ENCODE assay signal across 1 cellular context in the genomic region with DNA sequence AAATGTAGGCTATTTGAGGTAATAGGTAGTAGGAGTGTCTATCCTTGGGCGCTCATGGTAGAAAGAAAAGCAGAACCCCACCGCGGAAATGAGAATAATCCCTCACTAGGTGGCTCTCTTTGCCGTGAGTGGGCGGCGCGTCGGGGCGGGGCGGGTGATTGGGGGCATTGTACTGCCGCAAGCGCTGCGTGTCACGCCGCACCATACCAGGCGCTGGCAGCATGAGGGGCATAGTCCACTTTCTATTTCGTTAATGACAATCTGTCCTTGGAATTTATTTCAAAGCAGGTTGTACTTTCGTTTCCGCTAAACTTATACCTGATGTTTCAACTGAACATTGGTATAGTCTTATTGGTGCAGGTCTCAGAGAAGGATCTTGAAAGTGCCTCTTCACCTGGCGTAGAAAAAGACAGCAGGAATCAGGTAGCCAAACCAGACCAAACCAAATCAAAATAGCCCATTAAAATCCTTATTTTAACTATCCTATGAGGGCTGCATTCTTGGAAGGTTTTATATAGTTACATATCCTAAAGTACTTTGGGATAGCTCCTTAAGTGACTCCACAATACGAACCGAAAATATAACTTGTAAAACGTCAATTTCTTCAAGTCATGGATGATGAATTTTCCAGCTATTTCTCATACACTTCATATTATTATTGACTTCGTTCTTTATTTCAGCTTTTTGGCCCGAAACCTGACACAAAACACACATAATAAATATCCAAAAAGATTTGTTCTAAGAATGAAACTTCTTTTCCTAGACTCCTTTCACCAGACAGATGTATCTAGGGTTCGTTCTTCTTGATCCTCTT.
TF ChIP-seq lines count a peak whose summit lies in the region.

No MANE protein-coding gene starts in this region.

TF ChIP-seq in K562, 482 proteins besides CTCF, POLR2A, EP300 and RAD21 (continued from another document and continues in another):
- TF ChIP-seq, protein P1, sequence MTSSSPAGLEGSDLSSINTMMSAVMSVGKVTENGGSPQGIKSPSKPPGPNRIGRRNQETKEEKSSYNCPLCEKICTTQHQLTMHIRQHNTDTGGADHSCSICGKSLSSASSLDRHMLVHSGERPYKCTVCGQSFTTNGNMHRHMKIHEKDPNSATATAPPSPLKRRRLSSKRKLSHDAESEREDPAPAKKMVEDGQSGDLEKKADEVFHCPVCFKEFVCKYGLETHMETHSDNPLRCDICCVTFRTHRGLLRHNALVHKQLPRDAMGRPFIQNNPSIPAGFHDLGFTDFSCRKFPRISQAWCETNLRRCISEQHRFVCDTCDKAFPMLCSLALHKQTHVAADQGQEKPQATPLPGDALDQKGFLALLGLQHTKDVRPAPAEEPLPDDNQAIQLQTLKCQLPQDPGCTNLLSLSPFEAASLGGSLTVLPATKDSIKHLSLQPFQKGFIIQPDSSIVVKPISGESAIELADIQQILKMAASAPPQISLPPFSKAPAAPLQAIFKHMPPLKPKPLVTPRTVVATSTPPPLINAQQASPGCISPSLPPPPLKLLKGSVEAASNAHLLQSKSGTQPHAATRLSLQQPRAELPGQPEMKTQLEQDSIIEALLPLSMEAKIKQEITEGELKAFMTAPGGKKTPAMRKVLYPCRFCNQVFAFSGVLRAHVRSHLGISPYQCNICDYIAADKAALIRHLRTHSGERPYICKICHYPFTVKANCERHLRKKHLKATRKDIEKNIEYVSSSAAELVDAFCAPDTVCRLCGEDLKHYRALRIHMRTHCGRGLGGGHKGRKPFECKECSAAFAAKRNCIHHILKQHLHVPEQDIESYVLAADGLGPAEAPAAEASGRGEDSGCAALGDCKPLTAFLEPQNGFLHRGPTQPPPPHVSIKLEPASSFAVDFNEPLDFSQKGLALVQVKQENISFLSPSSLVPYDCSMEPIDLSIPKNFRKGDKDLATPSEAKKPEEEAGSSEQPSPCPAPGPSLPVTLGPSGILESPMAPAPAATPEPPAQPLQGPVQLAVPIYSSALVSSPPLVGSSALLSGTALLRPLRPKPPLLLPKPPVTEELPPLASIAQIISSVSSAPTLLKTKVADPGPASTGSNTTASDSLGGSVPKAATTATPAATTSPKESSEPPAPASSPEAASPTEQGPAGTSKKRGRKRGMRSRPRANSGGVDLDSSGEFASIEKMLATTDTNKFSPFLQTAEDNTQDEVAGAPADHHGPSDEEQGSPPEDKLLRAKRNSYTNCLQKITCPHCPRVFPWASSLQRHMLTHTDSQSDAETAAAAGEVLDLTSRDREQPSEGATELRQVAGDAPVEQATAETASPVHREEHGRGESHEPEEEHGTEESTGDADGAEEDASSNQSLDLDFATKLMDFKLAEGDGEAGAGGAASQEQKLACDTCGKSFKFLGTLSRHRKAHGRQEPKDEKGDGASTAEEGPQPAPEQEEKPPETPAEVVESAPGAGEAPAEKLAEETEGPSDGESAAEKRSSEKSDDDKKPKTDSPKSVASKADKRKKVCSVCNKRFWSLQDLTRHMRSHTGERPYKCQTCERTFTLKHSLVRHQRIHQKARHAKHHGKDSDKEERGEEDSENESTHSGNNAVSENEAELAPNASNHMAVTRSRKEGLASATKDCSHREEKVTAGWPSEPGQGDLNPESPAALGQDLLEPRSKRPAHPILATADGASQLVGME (CRISPR knock-in tag; IDR thresholded peaks at IDR 0.05), result no peak
- TF ChIP-seq ELF1 (tag; IDR thresholded peaks at IDR 0.05) (peak; percentile 50; the same call in 1 of the 2 replicates), HNRNPLL (IDR thresholded peaks at IDR 0.05; ENCODE audit: low read depth, low read length, poor library complexity, severe bottlenecking) (no peak), NUFIP1 (IDR thresholded peaks at IDR 0.05; ENCODE audit: partially characterized antibody) (no peak), EZH2 (IDR thresholded peaks at IDR 0.05; ENCODE audit: borderline replicate concordance, low read depth, low read length) (no peak), TGIF2 (CRISPR knock-in tag; IDR thresholded peaks at IDR 0.05) (no peak), BHLHE40 (IDR thresholded peaks at IDR 0.05; ENCODE audit: low read length) (0 out of 2 replicates have a peak, but pooled peaks have one; percentile 9), RBM14 (IDR thresholded peaks at IDR 0.05; ENCODE audit: borderline replicate concordance, insufficient read depth, low read depth, low read length) (no peak), HBP1 (CRISPR knock-in tag; IDR thresholded peaks at IDR 0.05) (0 out of 2 replicates have a peak, but pooled peaks have one; percentile 18), KLF16 (IDR thresholded peaks at IDR 0.05) (no peak), VEZF1 (CRISPR knock-in tag; IDR thresholded peaks at IDR 0.05) (peak; percentile 95), POLR2H (tag; IDR thresholded peaks at IDR 0.05; ENCODE audit: low read depth) (0 out of 2 replicates have a peak, but pooled peaks have one; percentile 11), SMC3 (conservative IDR thresholded peaks at IDR 0.05; ENCODE audit: insufficient read depth, low read depth, low read length) (0 out of 2 replicates have a peak, but pooled peaks have one; percentile 35), ZNF140 (CRISPR knock-in tag; IDR thresholded peaks at IDR 0.05) (no peak), ZFP1 (CRISPR knock-in tag; IDR thresholded peaks at IDR 0.05) (no peak), EWSR1 (IDR thresholded peaks at IDR 0.05; ENCODE audit: borderline replicate concordance, low read depth, partially characterized antibody) (no peak), NONO (IDR thresholded peaks at IDR 0.05; ENCODE audit: low read depth in 2 of 2, low read length in 1 of 2) (no peak), GATA2 (CRISPR knock-in tag; IDR thresholded peaks at IDR 0.05) (no peak), PHTF2 (CRISPR knock-in tag; IDR thresholded peaks at IDR 0.05) (0 out of 2 replicates have a peak, but pooled peaks have one; percentile 14), ZBTB49 (CRISPR knock-in tag; IDR thresholded peaks at IDR 0.05; ENCODE audit: borderline replicate concordance) (no peak), ZNF586 (CRISPR knock-in tag; conservative IDR thresholded peaks at IDR 0.05) (no peak), TEAD2 (tag; IDR thresholded peaks at IDR 0.05) (no peak), HDAC3 (IDR thresholded peaks at IDR 0.05; ENCODE audit: borderline replicate concordance, partially characterized antibody) (no peak), HMG20A (CRISPR knock-in tag; conservative IDR thresholded peaks at IDR 0.05) (no peak), CREB1 (IDR thresholded peaks at IDR 0.05) (no peak; the same call in 1 of the 2 replicates), CREB1 (CRISPR knock-in tag; IDR thresholded peaks at IDR 0.05) (peak; percentile 42; the same call in 1 of the 2 replicates), MECOM (CRISPR knock-in tag; IDR thresholded peaks at IDR 0.05) (no peak), SETDB1 (IDR thresholded peaks at IDR 0.05; ENCODE audit: low read length) (no peak), ZNF655 (CRISPR knock-in tag; IDR thresholded peaks at IDR 0.05) (no peak), BRF2 (IDR thresholded peaks at IDR 0.05; ENCODE audit: borderline replicate concordance, insufficient read depth, insufficient read length) (no peak), ZNF445 (CRISPR knock-in tag; IDR thresholded peaks at IDR 0.05; ENCODE audit: low read depth) (no peak), ZNF436 (CRISPR knock-in tag; IDR thresholded peaks at IDR 0.05) (no peak), ARNT (IDR thresholded peaks at IDR 0.05) (no peak), ETS1 (conservative IDR thresholded peaks at IDR 0.05; ENCODE audit: control insufficient read depth, low read depth, low read length) (no peak), OTX1 (CRISPR knock-in tag; IDR thresholded peaks at IDR 0.05) (no peak), ATF1 (CRISPR knock-in tag; IDR thresholded peaks at IDR 0.05) (no peak), ATF1 (tag; IDR thresholded peaks at IDR 0.05) (peak; percentile 53; the same call in 1 of the 2 replicates), EP400 (IDR thresholded peaks at IDR 0.05) (no peak), BDP1 (IDR thresholded peaks at IDR 0.05; ENCODE audit: insufficient read depth, insufficient read length) (no peak), GATAD2B (IDR thresholded peaks at IDR 0.05; ENCODE audit: borderline replicate concordance) (no peak)
- TF ChIP-seq, protein P2, sequence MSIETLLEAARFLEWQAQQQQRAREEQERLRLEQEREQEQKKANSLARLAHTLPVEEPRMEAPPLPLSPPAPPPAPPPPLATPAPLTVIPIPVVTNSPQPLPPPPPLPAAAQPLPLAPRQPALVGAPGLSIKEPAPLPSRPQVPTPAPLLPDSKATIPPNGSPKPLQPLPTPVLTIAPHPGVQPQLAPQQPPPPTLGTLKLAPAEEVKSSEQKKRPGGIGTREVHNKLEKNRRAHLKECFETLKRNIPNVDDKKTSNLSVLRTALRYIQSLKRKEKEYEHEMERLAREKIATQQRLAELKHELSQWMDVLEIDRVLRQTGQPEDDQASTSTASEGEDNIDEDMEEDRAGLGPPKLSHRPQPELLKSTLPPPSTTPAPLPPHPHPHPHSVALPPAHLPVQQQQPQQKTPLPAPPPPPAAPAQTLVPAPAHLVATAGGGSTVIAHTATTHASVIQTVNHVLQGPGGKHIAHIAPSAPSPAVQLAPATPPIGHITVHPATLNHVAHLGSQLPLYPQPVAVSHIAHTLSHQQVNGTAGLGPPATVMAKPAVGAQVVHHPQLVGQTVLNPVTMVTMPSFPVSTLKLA (conservative IDR thresholded peaks at IDR 0.05), result peak in 1 of 2 experiments; percentile 16; a peak in 2 of 4 replicates
- TF ChIP-seq, protein P3, sequence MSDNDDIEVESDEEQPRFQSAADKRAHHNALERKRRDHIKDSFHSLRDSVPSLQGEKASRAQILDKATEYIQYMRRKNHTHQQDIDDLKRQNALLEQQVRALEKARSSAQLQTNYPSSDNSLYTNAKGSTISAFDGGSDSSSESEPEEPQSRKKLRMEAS (CRISPR knock-in tag; IDR thresholded peaks at IDR 0.05), result peak; percentile 55; the same call in 1 of the 2 replicates
